11 cellular contexts compared by ENCODE assay signal in genomic region chr1:12204140-12204539, GRCh38. TPM values are rescaled to one million over a fixed set of nuclear protein-coding genes. Genes with fewer than 3 reads are reported as not detected.
DNase-seq lines count a peak whose midpoint lies in the region; ATAC-seq and TF ChIP-seq lines count a peak whose summit lies in the region.
"Had no signal": no experiment of that assay in that cellular context is flagged by ENCODE, and none has a peak within 500 bp of the region (broad histone marks: within the 10 kb centered on the region; RNA-seq: fewer than 3 reads in every experiment).

No MANE protein-coding gene starts in this region.

- TF ChIP-seq CTCF in sigmoid colon (IDR thresholded peaks at IDR 0.05), result no peak

- H3K36me3 ChIP-seq in neuronal stem cell (replicated peaks in 1 of 2; ENCODE audit: control insufficient read depth in 2 of 2, insufficient read depth in 2 of 2, low read length in 2 of 2), result no peaks in the 10 kb centered on the region
- H3K36me3 ChIP-seq in sigmoid colon, result peaks cover 0 to 16% (median 0%) of the 10 kb centered on the region in 4 donors

- peak overlapping the region; percentile 81 for H3K18ac ChIP-seq in neuronal stem cell (ENCODE audit: low read length)

- H3K27me3 ChIP-seq in neuronal stem cell (ENCODE audit: control insufficient read depth in 3 of 3, insufficient read depth in 3 of 3, low read depth in 1 of 3, low read length in 3 of 3) (no peaks in the 10 kb centered on the region), sigmoid colon (no peaks in the 10 kb centered on the region)

- no peak overlapping the region for H2BK15ac ChIP-seq in neuronal stem cell (ENCODE audit: low read length)

- H2BK12ac ChIP-seq in neuronal stem cell (ENCODE audit: low read length), result no peak overlapping the region

- no CpG with 5 or more reads among the region's 7 CpGs for WGBS in neuronal stem cell (ENCODE audit: extremely low coverage in 2 of 2, insufficient read length in 2 of 2, insufficient replicate concordance in 1 of 2), 2 donors
- WGBS in sigmoid colon, 2 donors, result 77 to 89% methylated on average over 7 of the region's 7 CpGs

- no peak overlapping the region for H3K23ac ChIP-seq in neuronal stem cell (ENCODE audit: low read depth, low read length, poor library complexity)

- no peak overlapping the region for H3K9ac ChIP-seq in neuronal stem cell (ENCODE audit: low read depth, low read length, poor library complexity)

- no peak overlapping the region for H3K14ac ChIP-seq in neuronal stem cell (ENCODE audit: low read length)

- no peak overlapping the region for H3K27ac ChIP-seq in neuronal stem cell (replicated peaks; ENCODE audit: low read length)
- H3K27ac ChIP-seq in sigmoid colon, result no peak overlapping the region

- peak overlapping the region; percentile 35 for H2BK5ac ChIP-seq in neuronal stem cell (ENCODE audit: low read length)

- H3K4me1 ChIP-seq in neuronal stem cell (ENCODE audit: control insufficient read depth in 2 of 2, insufficient read depth in 1 of 2, low read depth in 1 of 2, low read length in 2 of 2) (peaks cover 15 to 23% of the 10 kb centered on the region in 2 donors), sigmoid colon (peaks cover 0 to 7% (median 3%) of the 10 kb centered on the region in 4 donors)

- intact Hi-C loops in posterior cingulate gyrus (cut with DNase I) (no loop called here), sigmoid colon (cut with DNase I) (no loop called here)

- H4K91ac ChIP-seq in neuronal stem cell (ENCODE audit: low read depth, low read length, poor library complexity), result no peak overlapping the region

- no peaks in the 10 kb centered on the region for H3K9me3 ChIP-seq in neuronal stem cell (replicated peaks in 1 of 2; ENCODE audit: control insufficient read depth in 2 of 2, insufficient read depth in 1 of 2, low read depth in 1 of 2, low read length in 2 of 2)
- no peaks in the 10 kb centered on the region for H3K9me3 ChIP-seq in sigmoid colon

- H3K4me3 ChIP-seq in neuronal stem cell (ENCODE audit: low read length in 2 of 2) (no peak overlapping the region), sigmoid colon (no peak overlapping the region)

- H2BK120ac ChIP-seq in neuronal stem cell (ENCODE audit: low read depth, low read length), result no peak overlapping the region

- H4K8ac ChIP-seq in neuronal stem cell (ENCODE audit: low read depth, low read length), result no peak overlapping the region

- H3K4me2 ChIP-seq in neuronal stem cell (ENCODE audit: insufficient read depth, low read length, poor library complexity, severe bottlenecking), result no peak overlapping the region

- H3K79me1 ChIP-seq in neuronal stem cell (ENCODE audit: low read depth, low read length), result no peaks in the 10 kb centered on the region

- peak; percentile 49 to 53 for DNase-seq in activated CD4-positive, alpha-beta T cell treated with anti-CD3 and anti-CD28 coated beads for 24 hours (ENCODE audit: low read depth in 2 of 2)
- no peak for DNase-seq in activated CD4-positive, alpha-beta T cell treated with anti-CD3 and anti-CD28 coated beads, Interleukin-2, amount 50 U/mL, for 1 hour
- DNase-seq in activated T-cell treated with anti-CD3 and anti-CD28 coated beads, Interleukin-2, amount 50 U/mL, for 48 hours, result peak; percentile 76
- DNase-seq in neuronal stem cell (ENCODE audit: low spot score) (no peak), posterior cingulate gyrus (no peak), sigmoid colon (no peak)
- DNase-seq in stimulated activated naive CD8-positive, alpha-beta T cell treated with anti-CD3 and anti-CD28 coated beads, Interleukin-15, Interleukin-2, amounts not matched to agents 100 U/mL and 50 U/mL, for 24 hours, result peak; percentile 83
- DNase-seq: 8988T, EL, RPMI8226 had no signal

- peak; percentile 73 for ATAC-seq in stimulated activated naive CD8-positive, alpha-beta T cell treated with anti-CD3 and anti-CD28 coated beads, Interleukin-15, Interleukin-2, amounts not matched to agents 100 U/mL and 50 U/mL, for 24 hours
- no peak for ATAC-seq in GM21717 (IDR thresholded peaks at IDR 0.05; ENCODE audit: unreplicated experiment)

- no peak overlapping the region for H2AK5ac ChIP-seq in neuronal stem cell (ENCODE audit: low read depth, low read length)

- H2AFZ ChIP-seq in neuronal stem cell (ENCODE audit: low read length), result no peak overlapping the region

- no peak for TF ChIP-seq EP300 in sigmoid colon (IDR thresholded peaks at IDR 0.05)

- TF ChIP-seq POLR2A in sigmoid colon (IDR thresholded peaks at IDR 0.05), result no peak

- no peak overlapping the region for H3K4ac ChIP-seq in neuronal stem cell (ENCODE audit: low read length)

RNA-seq across cellular contexts. Expression of gene VPS13D, which starts 25.7 kb away (rescaled TPM):
- 4.5 TPM for polyA plus RNA-seq in neuronal stem cell (2013, experiment 1 of 2)
- 4.2 TPM for polyA plus RNA-seq in neuronal stem cell (2013, experiment 2 of 2)
- 10 to 100 TPM; 49.7 to 90.8 (median 54.7) TPM for total RNA-seq in sigmoid colon
- polyA plus RNA-seq in sigmoid colon, result 10 to 100 TPM in 2 of 3 donors, 1 to 10 TPM in 1; 7.6 to 27.4 (median 12.0) TPM

RNA-seq across cellular contexts. Expression of gene TNFRSF1B, which starts 37.3 kb away (rescaled TPM):
- polyA plus RNA-seq in neuronal stem cell (2013, experiment 1 of 2), result 0.73 TPM
- 0.68 TPM for polyA plus RNA-seq in neuronal stem cell (2013, experiment 2 of 2)
- total RNA-seq in sigmoid colon, result 10 to 100 TPM; 15.5 to 19.7 (median 18.9) TPM
- polyA plus RNA-seq in sigmoid colon, result 10 to 100 TPM in 2 of 3 donors, 1 to 10 TPM in 1; 4.2 to 37.2 (median 16.2) TPM

Comparison
In these comparisons a context has a peak if more than half of its experiments do, and no peak if none do; other contexts are left out.
1. DNase-seq: peak in activated CD4-positive, alpha-beta T cell treated with anti-CD3 and anti-CD28 coated beads for 24 hours (2 of 2), activated T-cell treated with anti-CD3 and anti-CD28 coated beads, Interleukin-2, amount 50 U/mL, for 48 hours (2 of 2) and stimulated activated naive CD8-positive, alpha-beta T cell treated with anti-CD3 and anti-CD28 coated beads, Interleukin-15, Interleukin-2, amounts not matched to agents 100 U/mL and 50 U/mL, for 24 hours (single experiment); none in activated CD4-positive, alpha-beta T cell treated with anti-CD3 and anti-CD28 coated beads, Interleukin-2, amount 50 U/mL, for 1 hour (single experiment), neuronal stem cell (single experiment), posterior cingulate gyrus (0 of 10) and sigmoid colon (single experiment).